ENCODE assay signal across 26 cellular contexts in the genomic region with DNA sequence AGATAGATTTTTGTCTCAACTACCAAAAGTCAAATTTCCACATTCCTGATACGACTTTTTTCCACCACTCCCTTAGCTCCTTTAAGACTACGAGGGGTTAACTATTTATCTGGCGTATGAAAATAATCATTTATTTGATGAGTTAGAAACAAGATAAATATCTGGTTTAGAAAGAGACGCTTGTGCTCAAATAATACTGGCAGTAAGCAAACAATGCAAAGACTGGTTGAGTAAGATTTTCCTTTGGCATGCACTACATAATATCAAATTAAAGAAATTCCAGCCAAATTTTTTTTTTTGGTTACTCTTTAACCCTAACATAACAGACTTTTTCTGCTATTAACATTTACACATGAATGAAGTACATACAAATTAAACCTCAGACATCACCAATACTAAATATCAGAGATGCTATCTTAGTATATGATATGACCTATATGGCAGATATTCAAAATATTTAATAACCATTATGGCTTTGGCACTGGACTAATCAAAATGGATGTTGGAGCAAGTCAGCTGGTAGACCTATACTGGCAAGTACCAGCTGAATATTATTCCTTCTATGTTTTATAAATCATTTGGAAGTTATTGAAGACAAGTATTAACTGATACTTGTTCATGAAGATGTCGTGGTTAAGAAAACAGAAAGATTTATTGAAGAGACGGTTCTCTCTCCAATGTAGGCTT.
"Had no signal": no experiment of that assay in that cellular context is flagged by ENCODE, and none has a peak within 500 bp of the region (broad histone marks: within the 10 kb centered on the region; RNA-seq: fewer than 3 reads in every experiment).

No MANE protein-coding gene starts in this region.

- DNase-seq: activated CD4-positive, alpha-beta memory T cell treated with anti-CD3 and anti-CD28 coated beads, Interleukin-2, amount 10 ng/mL, durations not matched to agents 7 days and 5 days; activated CD4-positive, alpha-beta T cell treated with anti-CD3 and anti-CD28 coated beads for 1 hour; activated CD4-positive, alpha-beta T cell treated with anti-CD3 and anti-CD28 coated beads for 4 hours; activated CD4-positive, alpha-beta T cell treated with anti-CD3 and anti-CD28 coated beads, Interleukin-2, amount 10 ng/mL, durations not matched to agents 7 days and 5 days; activated CD4-positive, alpha-beta T cell treated with anti-CD3 and anti-CD28 coated beads, Interleukin-2, amount 50 U/mL, for 4 hours; activated CD8-positive, alpha-beta memory T cell treated with anti-CD3 and anti-CD28 coated beads, Interleukin-2, amount 50 U/mL, for 48 hours; activated gamma-delta T cell; activated naive CD4-positive, alpha-beta T cell; activated naive CD4-positive, alpha-beta T cell treated with anti-CD3 and anti-CD28 coated beads, Interleukin-2, amount 10 ng/mL, durations not matched to agents 7 days and 5 days; activated naive CD8-positive, alpha-beta T cell treated with anti-CD3 and anti-CD28 coated beads, Interleukin-2, amount 10 ng/mL, durations not matched to agents 7 days and 5 days; activated T-cell treated with anti-CD3 and anti-CD28 coated beads for 4 hours; activated T-cell treated with anti-CD3 and anti-CD28 coated beads, Interleukin-2, amount 50 U/mL, for 24 hours; activated T-cell treated with anti-CD3 and anti-CD28 coated beads, Interleukin-2, amount 50 U/mL, for 72 hours; brain microvascular endothelial cell; cortex of kidney; dermis blood vessel endothelial cell; effector CD4-positive, alpha-beta T cell; effector memory CD8-positive, alpha-beta T cell; erythroblast; foreskin melanocyte; T-helper 1 cell; T-helper 17 cell; T1000 had no signal

- H3K4me3 ChIP-seq: ascending aorta, esophagus muscularis mucosa, gastroesophageal sphincter had no signal
